8 cellular contexts compared by ENCODE assay signal in the genomic region with DNA sequence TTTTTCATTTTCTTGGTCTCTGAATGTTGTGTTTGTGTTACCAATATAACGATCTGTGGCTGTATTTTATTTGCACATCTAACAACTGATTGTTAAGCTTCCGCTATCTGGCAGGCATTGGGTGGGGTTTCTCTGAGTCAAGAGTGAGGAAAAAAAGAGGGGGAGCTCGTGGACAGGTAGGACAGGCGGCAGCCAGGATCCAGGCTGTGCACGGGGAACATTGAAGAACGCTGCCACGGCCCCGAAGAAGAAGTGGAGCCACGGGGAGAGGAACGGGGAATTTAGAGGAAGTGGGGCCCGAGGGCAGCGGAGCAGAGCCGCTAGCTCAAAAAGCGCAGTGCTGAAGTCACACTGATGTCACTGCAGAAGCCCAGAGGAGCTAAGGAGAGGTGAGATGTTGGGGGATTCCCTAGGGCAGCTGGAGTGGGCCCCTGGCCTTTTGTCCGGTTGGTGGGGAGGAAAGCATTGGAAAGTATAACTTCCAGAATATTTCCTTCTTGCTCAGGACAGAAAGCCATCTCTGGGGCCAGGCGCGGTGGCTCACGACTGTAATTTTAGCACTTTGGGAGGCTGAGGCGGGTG. TPM values are rescaled to one million over a fixed set of nuclear protein-coding genes. Genes with fewer than 3 reads are reported as not detected.
DNase-seq lines count a peak whose midpoint lies in the region; ATAC-seq and TF ChIP-seq lines count a peak whose summit lies in the region.

No MANE protein-coding gene starts in this region.

- CTCF ChIA-PET in MCF 10A (lab: Yijun Ruan, JAX): interaction anchor here (0.6 to 2.5 kb wide), 22 partner anchors 9 to 544 kb away, joined by 3 to 13 read pairs (median 4); no protein-coding TSS in a partner anchor

- no peak overlapping the region for H3K27ac ChIP-seq in ACC112 (ENCODE audit: low read depth, low read length)

- no peaks in the 10 kb centered on the region for H3K27me3 Mint-ChIP-seq in T-helper 1 cell treated with Interleukin-12 subunit alpha and Interleukin-12 subunit beta and Interleukin-4 antibody, amounts not matched to agents 30 μg/mL and 1 μg/mL, for 36 hours (ENCODE audit: low read depth)
- H3K27me3 Mint-ChIP-seq in MCF 10A (ENCODE audit: insufficient read depth, unreplicated experiment) (peaks cover 10% of the 10 kb centered on the region), memory B cell (no peaks in the 10 kb centered on the region)

- peak overlapping the region; percentile 85 for H3K4me3 Mint-ChIP-seq in T-helper 1 cell treated with Interleukin-12 subunit alpha and Interleukin-12 subunit beta and Interleukin-4 antibody, amounts not matched to agents 30 μg/mL and 1 μg/mL, for 36 hours
- H3K4me3 Mint-ChIP-seq in MCF 10A (ENCODE audit: unreplicated experiment): peak overlapping the region; percentile 64
- peak overlapping the region; percentile 90 for H3K4me3 Mint-ChIP-seq in memory B cell

- H3K36me3 ChIP-seq in ACC112 (ENCODE audit: insufficient read depth, low read length): no peaks in the 10 kb centered on the region

- BruUV-seq in MCF 10A (replicated peaks; lab: Mats Ljungman, UMichigan): no TSS peak

- ATAC-seq in HG03196 (IDR thresholded peaks at IDR 0.05; ENCODE audit: unreplicated experiment) (peak; percentile 62), memory B cell (ENCODE audit: low read depth) (peak; percentile 86)

- intact Hi-C loops in MCF 10A (cut with micrococcal nuclease): no loop called here

- H3K79me2 ChIP-seq in ACC112 (ENCODE audit: control insufficient read depth, insufficient read depth, low read length, unreplicated experiment): no peaks in the 10 kb centered on the region

- no peaks in the 10 kb centered on the region for H3K9me3 Mint-ChIP-seq in T-helper 1 cell treated with Interleukin-12 subunit alpha and Interleukin-12 subunit beta and Interleukin-4 antibody, amounts not matched to agents 30 μg/mL and 1 μg/mL, for 36 hours
- H3K9me3 Mint-ChIP-seq in MCF 10A (ENCODE audit: unreplicated experiment): no peaks in the 10 kb centered on the region
- H3K9me3 Mint-ChIP-seq in memory B cell: no peaks in the 10 kb centered on the region

- TF ChIP-seq POLR2A in GM19099 (IDR thresholded peaks at IDR 0.05; ENCODE audit: extremely low read depth, insufficient read length, low read depth): peak; percentile 47

- H3K4me3 ChIP-seq in ACC112 (ENCODE audit: low read depth, low read length): peak overlapping the region; percentile 69

- H3K27me3 ChIP-seq in ACC112 (ENCODE audit: insufficient read depth, low read length): no peaks in the 10 kb centered on the region

- H3K27ac Mint-ChIP-seq in T-helper 1 cell treated with Interleukin-12 subunit alpha and Interleukin-12 subunit beta and Interleukin-4 antibody, amounts not matched to agents 30 μg/mL and 1 μg/mL, for 36 hours: peak overlapping the region; percentile 95
- H3K27ac Mint-ChIP-seq in MCF 10A (ENCODE audit: low read depth, unreplicated experiment) (peak overlapping the region; percentile 33), memory B cell (peak overlapping the region; percentile 97)

- H3K4me1 ChIP-seq in ACC112 (ENCODE audit: control insufficient read depth, insufficient read depth, low read length, unreplicated experiment): peaks cover 5% of the 10 kb centered on the region

- no peaks in the 10 kb centered on the region for H3K36me3 Mint-ChIP-seq in T-helper 1 cell treated with Interleukin-12 subunit alpha and Interleukin-12 subunit beta and Interleukin-4 antibody, amounts not matched to agents 30 μg/mL and 1 μg/mL, for 36 hours (ENCODE audit: low read depth)
- H3K36me3 Mint-ChIP-seq in MCF 10A (ENCODE audit: insufficient read depth, unreplicated experiment) (no peaks in the 10 kb centered on the region), memory B cell (no peaks in the 10 kb centered on the region)

- TF ChIP-seq CTCF in MCF 10A (IDR thresholded peaks at IDR 0.05; ENCODE audit: unreplicated experiment): no peak

- DNase-seq in MCF 10A (ENCODE audit: unreplicated experiment) (no peak), memory B cell (ENCODE audit: low spot score in 2 of 2) (peak; percentile 83 to 87), NCI-H345 (lab: John Stamatoyannopoulos, UW) (no peak)
- DNase-seq in stimulated activated naive CD4-positive, alpha-beta T cell treated with Interleukin-2 at 50 U/mL for 16 hours (lab: John Stamatoyannopoulos, UW): peak; percentile 45

- H3K4me1 Mint-ChIP-seq in T-helper 1 cell treated with Interleukin-12 subunit alpha and Interleukin-12 subunit beta and Interleukin-4 antibody, amounts not matched to agents 30 μg/mL and 1 μg/mL, for 36 hours (ENCODE audit: low read depth): peaks cover 12% of the 10 kb centered on the region
- H3K4me1 Mint-ChIP-seq in MCF 10A (ENCODE audit: insufficient read depth, unreplicated experiment) (no peaks in the 10 kb centered on the region), memory B cell (peaks cover 11% of the 10 kb centered on the region)

- POLR2A ChIA-PET in MCF 10A (lab: Yijun Ruan, JAX): interaction anchor here (1.1 kb wide), 1 partner anchor 78 kb away, joined by 3 read pairs; no protein-coding TSS in a partner anchor

- peak overlapping the region; percentile 98 for H2AFZ ChIP-seq in ACC112 (ENCODE audit: low read length, unreplicated experiment)

RNA-seq across cellular contexts. Expression of gene DNMT3A, which starts 20.9 kb away (rescaled TPM):
- 8.0 and 11.5 TPM in 2 replicates for total RNA-seq in MCF 10A (2022)

Comparison
In these comparisons a context has a peak if more than half of its experiments do, and no peak if none do; other contexts are left out.
1. H3K27ac Mint-ChIP-seq: peak in every context shown above with its lines; median percentile 97 in memory B cell; 95 in T-helper 1 cell treated with Interleukin-12 subunit alpha and Interleukin-12 subunit beta and Interleukin-4 antibody, amounts not matched to agents 30 μg/mL and 1 μg/mL, for 36 hours; 33 in MCF 10A.
2. DNase-seq: peak in memory B cell (2 of 2) and stimulated activated naive CD4-positive, alpha-beta T cell treated with Interleukin-2 at 50 U/mL for 16 hours (single experiment); none in MCF 10A (single experiment) and NCI-H345 (single experiment).
3. Peak in every context shown above with its lines, with median percentiles within 50 percentile points of each other: H3K4me3 Mint-ChIP-seq.